31 cellular contexts compared by ENCODE assay signal in genomic region chr1:15509586-15509985, GRCh38. TPM values are rescaled to one million over a fixed set of nuclear protein-coding genes. Genes with fewer than 3 reads are reported as not detected.
"Had no signal": no experiment of that assay in that cellular context is flagged by ENCODE, and none has a peak within 500 bp of the region (broad histone marks: within the 10 kb centered on the region; RNA-seq: fewer than 3 reads in every experiment).

No MANE protein-coding gene starts in this region.

- H3K9ac ChIP-seq: KMS-11, SK-N-SH had no signal

- H3K9me2 ChIP-seq: SK-N-SH had no signal

- H3K4me2 ChIP-seq: KMS-11, SK-N-SH had no signal

- H3K4me3 Mint-ChIP-seq: activated CD4-positive, alpha-beta memory T cell treated with anti-CD3 and anti-CD28 coated beads, Interleukin-2, amount 10 ng/mL, durations not matched to agents 7 days and 5 days; activated CD4-positive, alpha-beta T cell treated with anti-CD3 and anti-CD28 coated beads for 36 hours; activated naive CD8-positive, alpha-beta T cell treated with anti-CD3 and anti-CD28 coated beads, Interleukin-2, amount 50 U/mL, for 24 hours; activated T-cell treated with anti-CD3 and anti-CD28 coated beads, Interleukin-2, amount 50 U/mL, for 72 hours had no signal

- H3K27me3 ChIP-seq: ascending aorta, brain microvascular endothelial cell, colonic mucosa, MG63, Peyer's patch, SJCRH30 had no signal

- H3K27ac ChIP-seq: ascending aorta, brain microvascular endothelial cell, colonic mucosa, KMS-11, Peyer's patch, RWPE1, SJCRH30, VCaP had no signal

- H3K36me3 Mint-ChIP-seq: activated naive CD4-positive, alpha-beta T cell treated with anti-CD3 and anti-CD28 coated beads, Interleukin-2, amount 50 U/mL, for 72 hours had no signal

- H3K9me3 ChIP-seq: ascending aorta, colonic mucosa, MG63, Peyer's patch, SJCRH30, SK-N-SH had no signal

- DNase-seq: activated CD4-positive, alpha-beta memory T cell treated with anti-CD3 and anti-CD28 coated beads, Interleukin-2, amount 10 ng/mL, durations not matched to agents 7 days and 5 days; activated CD4-positive, alpha-beta T cell treated with anti-CD3 and anti-CD28 coated beads for 36 hours; activated CD4-positive, alpha-beta T cell treated with anti-CD3 and anti-CD28 coated beads, Interleukin-2, amount 50 U/mL, for 1 hour; activated CD8-positive, alpha-beta memory T cell treated with anti-CD3 and anti-CD28 coated beads, Interleukin-2, amount 50 U/mL, for 4 hours; activated naive CD8-positive, alpha-beta T cell treated with anti-CD3 and anti-CD28 coated beads, Interleukin-2, amount 50 U/mL, for 24 hours; activated T-cell treated with anti-CD3 and anti-CD28 coated beads, Interleukin-2, amount 50 U/mL, for 72 hours; amniotic stem cell; brain microvascular endothelial cell; cerebellar nuclear complex; colonic mucosa; MG63; MV-4-11; NCI-H1092 treated with DMSO at 0.1 percent for 48 hours; NCI-H1436 treated with DMSO at 0.1 percent for 48 hours; NCI-H187; NCI-H2081; NCI-H82; Peyer's patch; Right ventricle myocardium superior; SJCRH30; SK-N-SH; T-helper 1 cell had no signal

- H3K27ac Mint-ChIP-seq: activated CD4-positive, alpha-beta memory T cell treated with anti-CD3 and anti-CD28 coated beads, Interleukin-2, amount 10 ng/mL, durations not matched to agents 7 days and 5 days; activated CD4-positive, alpha-beta T cell treated with anti-CD3 and anti-CD28 coated beads for 36 hours; activated naive CD8-positive, alpha-beta T cell treated with anti-CD3 and anti-CD28 coated beads, Interleukin-2, amount 50 U/mL, for 24 hours; activated T-cell treated with anti-CD3 and anti-CD28 coated beads, Interleukin-2, amount 50 U/mL, for 72 hours had no signal

- H3K4me1 ChIP-seq: ascending aorta, colonic mucosa, Peyer's patch, SJCRH30 had no signal

- H3K9me3 Mint-ChIP-seq: activated CD4-positive, alpha-beta memory T cell treated with anti-CD3 and anti-CD28 coated beads, Interleukin-2, amount 10 ng/mL, durations not matched to agents 7 days and 5 days; activated naive CD4-positive, alpha-beta T cell treated with anti-CD3 and anti-CD28 coated beads, Interleukin-2, amount 50 U/mL, for 72 hours; activated naive CD8-positive, alpha-beta T cell treated with anti-CD3 and anti-CD28 coated beads, Interleukin-2, amount 50 U/mL, for 24 hours; activated T-cell treated with anti-CD3 and anti-CD28 coated beads, Interleukin-2, amount 50 U/mL, for 72 hours; activated T-helper 2 cell treated with anti-CD3 and anti-CD28 coated beads, Interferon-gamma antibody, Interleukin-2, Interleukin-4, amounts not matched to agents 10 μg/mL and 5 μg/mL and 100 μg/mL, durations not matched to agents 14 hours and 24 hours and 36 hours had no signal

- H3K36me3 ChIP-seq: brain microvascular endothelial cell, colonic mucosa, MG63 had no signal

- H3K4me3 ChIP-seq: ascending aorta, colonic mucosa, MG63, Peyer's patch, SJCRH30 had no signal

- H3K27me3 Mint-ChIP-seq: activated CD4-positive, alpha-beta memory T cell treated with anti-CD3 and anti-CD28 coated beads, Interleukin-2, amount 10 ng/mL, durations not matched to agents 7 days and 5 days; activated CD4-positive, alpha-beta T cell treated with anti-CD3 and anti-CD28 coated beads for 36 hours; activated naive CD8-positive, alpha-beta T cell treated with anti-CD3 and anti-CD28 coated beads, Interleukin-2, amount 50 U/mL, for 24 hours had no signal

RNA-seq across cellular contexts. Expression of gene CELA2B, which starts 33.7 kb away (rescaled TPM):
- total RNA-seq: activated CD4-positive, alpha-beta memory T cell treated with anti-CD3 and anti-CD28 coated beads, Interleukin-2, amount 10 ng/mL, durations not matched to agents 7 days and 5 days; activated CD4-positive, alpha-beta T cell treated with anti-CD3 and anti-CD28 coated beads for 36 hours; activated naive CD4-positive, alpha-beta T cell treated with anti-CD3 and anti-CD28 coated beads, Interleukin-2, amount 50 U/mL, for 72 hours; activated T-cell treated with anti-CD3 and anti-CD28 coated beads, Interleukin-2, amount 50 U/mL, for 72 hours; activated T-helper 2 cell treated with anti-CD3 and anti-CD28 coated beads, Interferon-gamma antibody, Interleukin-2, Interleukin-4, amounts not matched to agents 10 μg/mL and 5 μg/mL and 100 μg/mL, durations not matched to agents 14 hours and 24 hours and 36 hours; ascending aorta; cardiac septum; NCI-H460; Peyer's patch; Right ventricle myocardium superior; T-helper 2 cell treated with Interferon-gamma antibody and Interleukin-4, amounts not matched to agents 100 ng/mL and 5 ng/mL, for 36 hours had no signal

RNA-seq across cellular contexts. Expression of gene CELA2A, which starts 53.1 kb away (rescaled TPM):
- total RNA-seq: activated CD4-positive, alpha-beta memory T cell treated with anti-CD3 and anti-CD28 coated beads, Interleukin-2, amount 10 ng/mL, durations not matched to agents 7 days and 5 days; activated CD4-positive, alpha-beta T cell treated with anti-CD3 and anti-CD28 coated beads for 36 hours; activated naive CD4-positive, alpha-beta T cell treated with anti-CD3 and anti-CD28 coated beads, Interleukin-2, amount 50 U/mL, for 72 hours; activated T-cell treated with anti-CD3 and anti-CD28 coated beads, Interleukin-2, amount 50 U/mL, for 72 hours; activated T-helper 2 cell treated with anti-CD3 and anti-CD28 coated beads, Interferon-gamma antibody, Interleukin-2, Interleukin-4, amounts not matched to agents 10 μg/mL and 5 μg/mL and 100 μg/mL, durations not matched to agents 14 hours and 24 hours and 36 hours; ascending aorta; cardiac septum; NCI-H460; Peyer's patch; Right ventricle myocardium superior; T-helper 2 cell treated with Interferon-gamma antibody and Interleukin-4, amounts not matched to agents 100 ng/mL and 5 ng/mL, for 36 hours had no signal
